Comparison of ENCODE assay signal across 1 cellular context in the genomic region with DNA sequence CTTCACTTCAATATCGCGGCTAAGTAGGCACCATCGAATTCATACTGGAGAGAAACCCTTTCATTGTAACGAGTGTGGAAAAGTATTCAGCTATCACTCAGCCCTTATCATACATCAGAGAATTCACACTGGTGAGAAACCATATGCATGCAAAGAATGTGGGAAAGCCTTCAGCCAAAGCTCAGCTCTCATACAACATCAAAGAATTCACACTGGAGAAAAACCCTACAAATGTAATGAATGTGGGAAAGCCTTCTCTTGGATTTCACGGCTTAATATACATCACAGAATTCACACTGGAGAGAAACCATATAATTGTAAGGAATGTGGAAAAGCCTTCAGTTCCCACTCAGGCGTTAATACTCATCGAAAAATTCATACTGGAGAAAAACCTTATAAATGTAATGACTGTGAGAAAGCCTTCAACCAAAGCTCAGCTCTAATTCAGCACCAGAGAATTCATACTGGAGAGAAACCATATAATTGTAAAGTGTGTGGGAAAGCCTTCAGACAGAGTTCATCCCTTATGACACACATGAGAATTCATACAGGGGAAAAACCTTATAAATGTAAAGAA.
TF ChIP-seq lines count a peak whose summit lies in the region.

No MANE protein-coding gene starts in this region.

TF ChIP-seq in GM23338, 12 proteins besides CTCF, POLR2A, EP300 and RAD21 (continued from another document):
- TF ChIP-seq, protein P1, sequence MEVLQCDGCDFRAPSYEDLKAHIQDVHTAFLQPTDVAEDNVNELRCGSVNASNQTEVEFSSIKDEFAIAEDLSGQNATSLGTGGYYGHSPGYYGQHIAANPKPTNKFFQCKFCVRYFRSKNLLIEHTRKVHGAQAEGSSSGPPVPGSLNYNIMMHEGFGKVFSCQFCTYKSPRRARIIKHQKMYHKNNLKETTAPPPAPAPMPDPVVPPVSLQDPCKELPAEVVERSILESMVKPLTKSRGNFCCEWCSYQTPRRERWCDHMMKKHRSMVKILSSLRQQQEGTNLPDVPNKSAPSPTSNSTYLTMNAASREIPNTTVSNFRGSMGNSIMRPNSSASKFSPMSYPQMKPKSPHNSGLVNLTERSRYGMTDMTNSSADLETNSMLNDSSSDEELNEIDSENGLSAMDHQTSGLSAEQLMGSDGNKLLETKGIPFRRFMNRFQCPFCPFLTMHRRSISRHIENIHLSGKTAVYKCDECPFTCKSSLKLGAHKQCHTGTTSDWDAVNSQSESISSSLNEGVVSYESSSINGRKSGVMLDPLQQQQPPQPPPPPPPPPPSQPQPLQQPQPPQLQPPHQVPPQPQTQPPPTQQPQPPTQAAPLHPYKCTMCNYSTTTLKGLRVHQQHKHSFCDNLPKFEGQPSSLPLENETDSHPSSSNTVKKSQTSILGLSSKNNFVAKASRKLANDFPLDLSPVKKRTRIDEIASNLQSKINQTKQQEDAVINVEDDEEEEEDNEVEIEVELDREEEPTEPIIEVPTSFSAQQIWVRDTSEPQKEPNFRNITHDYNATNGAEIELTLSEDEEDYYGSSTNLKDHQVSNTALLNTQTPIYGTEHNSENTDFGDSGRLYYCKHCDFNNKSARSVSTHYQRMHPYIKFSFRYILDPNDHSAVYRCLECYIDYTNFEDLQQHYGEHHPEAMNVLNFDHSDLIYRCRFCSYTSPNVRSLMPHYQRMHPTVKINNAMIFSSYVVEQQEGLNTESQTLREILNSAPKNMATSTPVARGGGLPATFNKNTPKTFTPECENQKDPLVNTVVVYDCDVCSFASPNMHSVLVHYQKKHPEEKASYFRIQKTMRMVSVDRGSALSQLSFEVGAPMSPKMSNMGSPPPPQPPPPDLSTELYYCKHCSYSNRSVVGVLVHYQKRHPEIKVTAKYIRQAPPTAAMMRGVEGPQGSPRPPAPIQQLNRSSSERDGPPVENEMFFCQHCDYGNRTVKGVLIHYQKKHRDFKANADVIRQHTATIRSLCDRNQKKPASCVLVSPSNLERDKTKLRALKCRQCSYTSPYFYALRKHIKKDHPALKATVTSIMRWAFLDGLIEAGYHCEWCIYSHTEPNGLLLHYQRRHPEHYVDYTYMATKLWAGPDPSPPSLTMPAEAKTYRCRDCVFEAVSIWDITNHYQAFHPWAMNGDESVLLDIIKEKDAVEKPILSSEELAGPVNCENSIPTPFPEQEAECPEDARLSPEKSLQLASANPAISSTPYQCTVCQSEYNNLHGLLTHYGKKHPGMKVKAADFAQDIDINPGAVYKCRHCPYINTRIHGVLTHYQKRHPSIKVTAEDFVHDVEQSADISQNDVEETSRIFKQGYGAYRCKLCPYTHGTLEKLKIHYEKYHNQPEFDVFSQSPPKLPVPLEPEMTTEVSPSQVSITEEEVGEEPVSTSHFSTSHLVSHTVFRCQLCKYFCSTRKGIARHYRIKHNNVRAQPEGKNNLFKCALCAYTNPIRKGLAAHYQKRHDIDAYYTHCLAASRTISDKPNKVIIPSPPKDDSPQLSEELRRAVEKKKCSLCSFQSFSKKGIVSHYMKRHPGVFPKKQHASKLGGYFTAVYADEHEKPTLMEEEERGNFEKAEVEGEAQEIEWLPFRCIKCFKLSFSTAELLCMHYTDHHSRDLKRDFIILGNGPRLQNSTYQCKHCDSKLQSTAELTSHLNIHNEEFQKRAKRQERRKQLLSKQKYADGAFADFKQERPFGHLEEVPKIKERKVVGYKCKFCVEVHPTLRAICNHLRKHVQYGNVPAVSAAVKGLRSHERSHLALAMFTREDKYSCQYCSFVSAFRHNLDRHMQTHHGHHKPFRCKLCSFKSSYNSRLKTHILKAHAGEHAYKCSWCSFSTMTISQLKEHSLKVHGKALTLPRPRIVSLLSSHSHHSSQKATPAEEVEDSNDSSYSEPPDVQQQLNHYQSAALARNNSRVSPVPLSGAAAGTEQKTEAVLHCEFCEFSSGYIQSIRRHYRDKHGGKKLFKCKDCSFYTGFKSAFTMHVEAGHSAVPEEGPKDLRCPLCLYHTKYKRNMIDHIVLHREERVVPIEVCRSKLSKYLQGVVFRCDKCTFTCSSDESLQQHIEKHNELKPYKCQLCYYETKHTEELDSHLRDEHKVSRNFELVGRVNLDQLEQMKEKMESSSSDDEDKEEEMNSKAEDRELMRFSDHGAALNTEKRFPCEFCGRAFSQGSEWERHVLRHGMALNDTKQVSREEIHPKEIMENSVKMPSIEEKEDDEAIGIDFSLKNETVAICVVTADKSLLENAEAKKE (CRISPR knock-in tag; IDR thresholded peaks at IDR 0.05), result no peak
- TF ChIP-seq EZH2 (IDR thresholded peaks at IDR 0.05; ENCODE audit: low read depth, unreplicated experiment) (no peak), POLR2AphosphoS5 (IDR thresholded peaks at IDR 0.05; ENCODE audit: low read depth) (no peak), ZNF331 (CRISPR knock-in tag; IDR thresholded peaks at IDR 0.05; ENCODE audit: low read depth) (no peak), CREB1 (CRISPR knock-in tag; IDR thresholded peaks at IDR 0.05; ENCODE audit: low read depth) (no peak), STAT1 (IDR thresholded peaks at IDR 0.05; ENCODE audit: unreplicated experiment) (no peak), NANOG (IDR thresholded peaks at IDR 0.05; ENCODE audit: borderline replicate concordance) (no peak), ZNF114 (CRISPR knock-in tag; IDR thresholded peaks at IDR 0.05) (no peak), JUNB (IDR thresholded peaks at IDR 0.05; ENCODE audit: unreplicated experiment) (no peak)
- TF ChIP-seq, protein P2, sequence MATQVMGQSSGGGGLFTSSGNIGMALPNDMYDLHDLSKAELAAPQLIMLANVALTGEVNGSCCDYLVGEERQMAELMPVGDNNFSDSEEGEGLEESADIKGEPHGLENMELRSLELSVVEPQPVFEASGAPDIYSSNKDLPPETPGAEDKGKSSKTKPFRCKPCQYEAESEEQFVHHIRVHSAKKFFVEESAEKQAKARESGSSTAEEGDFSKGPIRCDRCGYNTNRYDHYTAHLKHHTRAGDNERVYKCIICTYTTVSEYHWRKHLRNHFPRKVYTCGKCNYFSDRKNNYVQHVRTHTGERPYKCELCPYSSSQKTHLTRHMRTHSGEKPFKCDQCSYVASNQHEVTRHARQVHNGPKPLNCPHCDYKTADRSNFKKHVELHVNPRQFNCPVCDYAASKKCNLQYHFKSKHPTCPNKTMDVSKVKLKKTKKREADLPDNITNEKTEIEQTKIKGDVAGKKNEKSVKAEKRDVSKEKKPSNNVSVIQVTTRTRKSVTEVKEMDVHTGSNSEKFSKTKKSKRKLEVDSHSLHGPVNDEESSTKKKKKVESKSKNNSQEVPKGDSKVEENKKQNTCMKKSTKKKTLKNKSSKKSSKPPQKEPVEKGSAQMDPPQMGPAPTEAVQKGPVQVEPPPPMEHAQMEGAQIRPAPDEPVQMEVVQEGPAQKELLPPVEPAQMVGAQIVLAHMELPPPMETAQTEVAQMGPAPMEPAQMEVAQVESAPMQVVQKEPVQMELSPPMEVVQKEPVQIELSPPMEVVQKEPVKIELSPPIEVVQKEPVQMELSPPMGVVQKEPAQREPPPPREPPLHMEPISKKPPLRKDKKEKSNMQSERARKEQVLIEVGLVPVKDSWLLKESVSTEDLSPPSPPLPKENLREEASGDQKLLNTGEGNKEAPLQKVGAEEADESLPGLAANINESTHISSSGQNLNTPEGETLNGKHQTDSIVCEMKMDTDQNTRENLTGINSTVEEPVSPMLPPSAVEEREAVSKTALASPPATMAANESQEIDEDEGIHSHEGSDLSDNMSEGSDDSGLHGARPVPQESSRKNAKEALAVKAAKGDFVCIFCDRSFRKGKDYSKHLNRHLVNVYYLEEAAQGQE (IDR thresholded peaks at IDR 0.05; ENCODE audit: unreplicated experiment), result no peak
- TF ChIP-seq, protein P3, sequence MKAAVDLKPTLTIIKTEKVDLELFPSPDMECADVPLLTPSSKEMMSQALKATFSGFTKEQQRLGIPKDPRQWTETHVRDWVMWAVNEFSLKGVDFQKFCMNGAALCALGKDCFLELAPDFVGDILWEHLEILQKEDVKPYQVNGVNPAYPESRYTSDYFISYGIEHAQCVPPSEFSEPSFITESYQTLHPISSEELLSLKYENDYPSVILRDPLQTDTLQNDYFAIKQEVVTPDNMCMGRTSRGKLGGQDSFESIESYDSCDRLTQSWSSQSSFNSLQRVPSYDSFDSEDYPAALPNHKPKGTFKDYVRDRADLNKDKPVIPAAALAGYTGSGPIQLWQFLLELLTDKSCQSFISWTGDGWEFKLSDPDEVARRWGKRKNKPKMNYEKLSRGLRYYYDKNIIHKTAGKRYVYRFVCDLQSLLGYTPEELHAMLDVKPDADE (IDR thresholded peaks at IDR 0.05), result no peak
